Comparison of ENCODE assay signal across 14 cellular contexts in the genomic region with DNA sequence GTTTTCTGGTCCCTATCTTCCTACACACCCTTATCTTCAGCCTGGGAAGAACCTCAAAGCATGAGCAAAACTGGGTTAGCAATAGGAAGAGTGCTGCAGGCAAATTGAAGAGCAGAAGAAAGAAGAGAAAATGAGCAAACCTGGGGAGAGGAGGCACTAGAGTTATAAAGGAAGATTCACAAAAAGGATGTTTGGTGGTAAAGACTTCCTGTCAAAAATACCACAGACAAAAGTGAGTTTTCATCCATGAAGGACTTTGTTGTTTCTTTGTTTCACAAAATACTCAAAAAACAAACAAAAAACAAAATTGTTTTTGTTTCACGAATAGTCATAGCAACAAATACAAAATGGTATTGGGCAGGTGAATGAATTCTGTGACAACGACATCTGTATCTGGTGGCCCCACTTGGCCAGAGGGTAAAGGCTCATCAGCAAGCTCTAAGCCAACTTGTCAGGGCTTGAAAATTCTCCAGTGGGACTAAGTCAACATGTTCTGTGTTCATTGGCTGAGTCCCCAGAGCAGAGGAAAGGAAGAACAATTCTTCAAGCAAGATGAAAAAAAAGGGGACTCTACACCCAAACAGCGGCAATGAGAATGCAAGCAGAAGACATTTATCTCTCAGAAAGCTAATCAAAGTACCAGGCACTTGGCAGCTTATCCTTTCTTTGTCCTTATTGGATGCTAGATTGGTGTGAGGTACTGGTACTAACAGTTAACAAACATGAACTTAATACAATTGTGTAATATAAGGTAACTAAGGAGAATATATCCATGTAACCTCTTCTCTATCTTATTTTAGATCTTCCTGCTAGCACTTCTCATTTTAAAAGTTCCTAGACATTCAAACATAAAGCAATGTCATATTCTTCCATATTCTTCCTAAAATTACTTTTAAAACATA. TPM values are rescaled to one million over a fixed set of nuclear protein-coding genes. Genes with fewer than 3 reads are reported as not detected.
DNase-seq lines count a peak whose midpoint lies in the region; ATAC-seq and TF ChIP-seq lines count a peak whose summit lies in the region.
"Had no signal": no experiment of that assay in that cellular context is flagged by ENCODE, and none has a peak within 500 bp of the region (broad histone marks: within the 10 kb centered on the region; RNA-seq: fewer than 3 reads in every experiment).

No MANE protein-coding gene starts in this region.

- CTCF ChIA-PET in activated CD4-positive, alpha-beta T cell treated with anti-CD3 and anti-CD28 coated beads for 36 hours (lab: Charles Lee) = interaction anchor here (0.7 to 1.9 kb wide), 3 partner anchors 11 to 119 kb away, joined by 3 to 5 read pairs (median 3); no protein-coding TSS in a partner anchor

- H3K36me3 Mint-ChIP-seq in activated CD4-positive, alpha-beta T cell treated with anti-CD3 and anti-CD28 coated beads for 36 hours (ENCODE audit: low read depth) = no peaks in the 10 kb centered on the region
- H3K36me3 Mint-ChIP-seq in stimulated activated naive B cell treated with anti-CD40 and anti-IgM and Interleukin-4, amounts not matched to agents 10 μg/mL and 1 μg/mL and 100 μg/mL, for 72 hours = peaks cover 2% of the 10 kb centered on the region in 2 donors

- no peaks in the 10 kb centered on the region for H3K79me2 ChIP-seq in fibroblast of lung (ENCODE audit: control insufficient read depth, insufficient read depth, low read length)
- H3K79me2 ChIP-seq: parathyroid adenoma had no signal

- H3K4me2 ChIP-seq in fibroblast of lung (ENCODE audit: extremely low read depth, insufficient read depth, low read length) = no peak overlapping the region

- ATAC-seq in activated CD4-positive, alpha-beta T cell treated with anti-CD3 and anti-CD28 coated beads for 36 hours = no peak
- ATAC-seq in stimulated activated naive B cell treated with anti-CD40 and anti-IgM and Interleukin-4, amounts not matched to agents 10 μg/mL and 1 μg/mL and 100 μg/mL, for 72 hours (replicated peaks) = no peak
- ATAC-seq: HCT116 had no signal

- H3K9ac ChIP-seq in fibroblast of lung (ENCODE audit: insufficient read depth, low read length) = no peak overlapping the region
- H3K9ac ChIP-seq: parathyroid adenoma had no signal

- H3K27me3 Mint-ChIP-seq in activated CD4-positive, alpha-beta T cell treated with anti-CD3 and anti-CD28 coated beads for 36 hours = peaks cover 3% of the 10 kb centered on the region
- H3K27me3 Mint-ChIP-seq in stimulated activated naive B cell treated with anti-CD40 and anti-IgM and Interleukin-4, amounts not matched to agents 10 μg/mL and 1 μg/mL and 100 μg/mL, for 72 hours = peaks cover 7% of the 10 kb centered on the region in 2 donors

- no peaks in the 10 kb centered on the region for H3K9me3 ChIP-seq in fibroblast of lung (ENCODE audit: control insufficient read depth, insufficient read depth, low read depth, low read length)
- H3K9me3 ChIP-seq in effector memory CD4-positive, alpha-beta T cell (ENCODE audit: control insufficient read depth, low read length) = no peaks in the 10 kb centered on the region
- H3K9me3 ChIP-seq: BE2C had no signal

- H3K36me3 ChIP-seq in fibroblast of lung (ENCODE audit: control insufficient read depth, insufficient read depth, low read length) = no peaks in the 10 kb centered on the region
- H3K36me3 ChIP-seq in effector memory CD4-positive, alpha-beta T cell (ENCODE audit: control insufficient read depth, insufficient read depth, low read length) = no peaks in the 10 kb centered on the region
- H3K36me3 ChIP-seq: BE2C had no signal

- intact Hi-C loops in activated CD4-positive, alpha-beta T cell treated with anti-CD3 and anti-CD28 coated beads for 36 hours (cut with DNase I, micrococcal nuclease) = no loop called here

- no peak overlapping the region for H3K4me3 ChIP-seq in fibroblast of lung (replicated peaks in 1 of 4; ENCODE audit: control extremely low read depth in 1 of 4, insufficient read depth in 1 of 4, low read depth in 3 of 4, low read length in 4 of 4)
- H3K4me3 ChIP-seq in effector memory CD4-positive, alpha-beta T cell (ENCODE audit: insufficient read depth, low read depth, low read length, poor library complexity, severe bottlenecking) = no peak overlapping the region

- no peak overlapping the region for H3K4me3 Mint-ChIP-seq in activated CD4-positive, alpha-beta T cell treated with anti-CD3 and anti-CD28 coated beads for 36 hours
- H3K4me3 Mint-ChIP-seq in stimulated activated naive B cell treated with anti-CD40 and anti-IgM and Interleukin-4, amounts not matched to agents 10 μg/mL and 1 μg/mL and 100 μg/mL, for 72 hours = no peak overlapping the region

- DNase-seq in activated CD4-positive, alpha-beta T cell treated with anti-CD3 and anti-CD28 coated beads for 36 hours = no peak
- no peak for DNase-seq in activated CD4-positive, alpha-beta T cell treated with anti-CD3 and anti-CD28 coated beads, Interleukin-2, amount 50 U/mL, for 1 hour
- DNase-seq in OCI-M1 (lab: John Stamatoyannopoulos, UW) = peak; percentile 20
- peak; percentile 23 to 64 for DNase-seq in fibroblast of lung (ENCODE audit: low read depth in 2 of 2)
- no peak for DNase-seq in stimulated activated naive B cell treated with anti-CD40 and anti-IgM and Interleukin-4, amounts not matched to agents 10 μg/mL and 1 μg/mL and 100 μg/mL, for 72 hours
- no peak for DNase-seq in effector memory CD4-positive, alpha-beta T cell
- no peak for DNase-seq in NCI-H2107 treated with DMSO at 0.1 percent for 48 hours (lab: John Stamatoyannopoulos, UW; ENCODE audit: unreplicated experiment)
- no peak for DNase-seq in cerebellum (ENCODE audit: low spot score)
- DNase-seq: activated CD4-positive, CD25-positive, alpha-beta regulatory T cell; BE2C; NCI-H774 had no signal

- H3K27ac ChIP-seq in fibroblast of lung (ENCODE audit: insufficient read depth, low read length) = no peak overlapping the region
- no peak overlapping the region for H3K27ac ChIP-seq in effector memory CD4-positive, alpha-beta T cell (ENCODE audit: insufficient read depth, low read length, poor library complexity, severe bottlenecking)
- H3K27ac ChIP-seq: parathyroid adenoma had no signal

- H3K27me3 ChIP-seq in fibroblast of lung (ENCODE audit: control insufficient read depth, insufficient read depth, low read length) = no peaks in the 10 kb centered on the region
- H3K27me3 ChIP-seq in effector memory CD4-positive, alpha-beta T cell (replicated peaks; ENCODE audit: control insufficient read depth, insufficient read depth, low read length, poor library complexity, severe bottlenecking) = no peaks in the 10 kb centered on the region

- H3K9me3 Mint-ChIP-seq in activated CD4-positive, alpha-beta T cell treated with anti-CD3 and anti-CD28 coated beads for 36 hours (ENCODE audit: low read depth) = no peaks in the 10 kb centered on the region
- H3K9me3 Mint-ChIP-seq in stimulated activated naive B cell treated with anti-CD40 and anti-IgM and Interleukin-4, amounts not matched to agents 10 μg/mL and 1 μg/mL and 100 μg/mL, for 72 hours = peaks cover 0 to 4% of the 10 kb centered on the region in 2 donors

- peaks cover 38% of the 10 kb centered on the region for H3K4me1 Mint-ChIP-seq in activated CD4-positive, alpha-beta T cell treated with anti-CD3 and anti-CD28 coated beads for 36 hours
- peaks cover 27 to 37% of the 10 kb centered on the region in 2 donors for H3K4me1 Mint-ChIP-seq in stimulated activated naive B cell treated with anti-CD40 and anti-IgM and Interleukin-4, amounts not matched to agents 10 μg/mL and 1 μg/mL and 100 μg/mL, for 72 hours

- H4K20me1 ChIP-seq in fibroblast of lung (ENCODE audit: control insufficient read depth, extremely low read depth, insufficient read depth, low read length) = no peaks in the 10 kb centered on the region

- TF ChIP-seq CTCF in fibroblast of lung (conservative IDR thresholded peaks at IDR 0.05 in 1 of 2, IDR thresholded peaks at IDR 0.05 in 1 of 2; ENCODE audit: low read depth in 1 of 2, low read length in 2 of 2) = no peak

- H3K4me1 ChIP-seq in fibroblast of lung (ENCODE audit: control insufficient read depth, extremely low read depth, insufficient read depth, low read length) = no peaks in the 10 kb centered on the region
- no peaks in the 10 kb centered on the region for H3K4me1 ChIP-seq in effector memory CD4-positive, alpha-beta T cell (ENCODE audit: control insufficient read depth, insufficient read depth, low read length, poor library complexity, severe bottlenecking)
- H3K4me1 ChIP-seq: BE2C, parathyroid adenoma had no signal

- no peak overlapping the region for H2AFZ ChIP-seq in fibroblast of lung (ENCODE audit: low read length)
- H2AFZ ChIP-seq: parathyroid adenoma had no signal

- POLR2A ChIA-PET in activated CD4-positive, alpha-beta T cell treated with anti-CD3 and anti-CD28 coated beads for 36 hours (lab: Charles Lee) = no interaction called here

- peak overlapping the region; percentile 45 for H3K27ac Mint-ChIP-seq in activated CD4-positive, alpha-beta T cell treated with anti-CD3 and anti-CD28 coated beads for 36 hours
- H3K27ac Mint-ChIP-seq in stimulated activated naive B cell treated with anti-CD40 and anti-IgM and Interleukin-4, amounts not matched to agents 10 μg/mL and 1 μg/mL and 100 μg/mL, for 72 hours = peak overlapping the region; percentile 48

RNA-seq across cellular contexts. Expression of gene ATP8B4, which starts 9.7 kb away (rescaled TPM):
- 1 to 10 TPM; 5.0 to 5.1 TPM for total RNA-seq in activated CD4-positive, alpha-beta T cell treated with anti-CD3 and anti-CD28 coated beads for 36 hours
- total RNA-seq in fibroblast of lung (7.4 and 19.5 TPM in 2 replicates), cerebellum (15.3 TPM)
- 1.5 and 3.5 TPM in 2 replicates for polyA plus RNA-seq in fibroblast of lung
- polyA plus RNA-seq in fibroblast of lung (2012) = 0.75 and 1.6 TPM in 2 replicates
- polyA minus RNA-seq in fibroblast of lung (ENCODE audit: low replicate concordance) = 0.22 and 0.75 TPM in 2 replicates
- total RNA-seq: chondrocyte had no signal

Comparison
In these comparisons a context has a peak if more than half of its experiments do, and no peak if none do; other contexts are left out.
1. DNase-seq: peak in OCI-M1 (single experiment) and fibroblast of lung (2 of 2); none in activated CD4-positive, alpha-beta T cell treated with anti-CD3 and anti-CD28 coated beads for 36 hours (single experiment), activated CD4-positive, alpha-beta T cell treated with anti-CD3 and anti-CD28 coated beads, Interleukin-2, amount 50 U/mL, for 1 hour (single experiment), stimulated activated naive B cell treated with anti-CD40 and anti-IgM and Interleukin-4, amounts not matched to agents 10 μg/mL and 1 μg/mL and 100 μg/mL, for 72 hours (single experiment), effector memory CD4-positive, alpha-beta T cell (0 of 3), NCI-H2107 treated with DMSO at 0.1 percent for 48 hours (single experiment) and cerebellum (single experiment).